37 cellular contexts compared by ENCODE assay signal in the genomic region with DNA sequence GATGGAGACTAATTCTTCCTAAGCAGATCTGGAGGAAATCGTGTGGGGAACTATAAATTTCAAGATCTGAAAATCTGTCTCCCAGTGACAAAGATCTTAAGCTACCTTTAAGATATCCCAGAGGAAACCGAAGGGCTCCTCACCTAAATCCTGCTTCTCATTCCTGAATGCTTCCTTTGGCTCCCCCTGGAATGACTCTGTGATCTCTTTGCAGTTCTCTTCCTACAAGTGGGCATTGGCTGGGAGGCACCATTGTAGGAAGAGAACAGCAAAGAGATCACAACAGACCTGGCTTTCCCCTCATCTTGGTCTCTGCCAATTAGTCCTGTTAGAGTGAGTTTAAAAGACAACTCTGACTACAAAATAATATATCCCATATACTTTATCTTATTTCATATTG.
"Had no signal": no experiment of that assay in that cellular context is flagged by ENCODE, and none has a peak within 500 bp of the region (broad histone marks: within the 10 kb centered on the region; RNA-seq: fewer than 3 reads in every experiment).

No MANE protein-coding gene starts in this region.

- FAIRE-seq: bronchial epithelial cell had no signal

- H3K4me2 ChIP-seq: KMS-11, SK-N-SH had no signal

- H3K9me3 Mint-ChIP-seq: activated CD4-positive, alpha-beta memory T cell treated with anti-CD3 and anti-CD28 coated beads for 36 hours; activated naive CD4-positive, alpha-beta T cell treated with anti-CD3 and anti-CD28 coated beads for 36 hours; activated T-cell treated with anti-CD3 and anti-CD28 coated beads, Interleukin-2, amount 50 U/mL, for 4 hours; activated T-helper 1 cell treated with anti-CD3 and anti-CD28 coated beads, Interleukin-12 subunit alpha, Interleukin-12 subunit beta, Interleukin-2, Interleukin-4 antibody, amounts not matched to agents 30 ng/mL and 10 ng/mL and 1 ng/mL, durations not matched to agents 14 hours and 24 hours and 36 hours; brain; T-helper 1 cell treated with Interleukin-12 subunit alpha and Interleukin-12 subunit beta and Interleukin-4 antibody, amounts not matched to agents 30 μg/mL and 1 μg/mL, for 36 hours; T-helper 2 cell treated with Interferon-gamma antibody and Interleukin-4, amounts not matched to agents 5 μg/mL and 100 μg/mL, for 36 hours had no signal

- H3K27ac ChIP-seq: KMS-11, Peyer's patch, SJSA1 had no signal

- ATAC-seq: activated naive CD4-positive, alpha-beta T cell treated with anti-CD3 and anti-CD28 coated beads, Interleukin-2, amount 50 U/mL, for 72 hours; activated T-cell treated with anti-CD3 and anti-CD28 coated beads, Interleukin-2, amount 50 U/mL, for 4 hours; PC-3 had no signal

- H3K4me3 Mint-ChIP-seq: activated B cell treated with CpG ODN at 0.5 μM for 24 hours; activated CD4-positive, alpha-beta memory T cell treated with anti-CD3 and anti-CD28 coated beads for 36 hours; activated naive CD4-positive, alpha-beta T cell treated with anti-CD3 and anti-CD28 coated beads for 36 hours; activated T-cell treated with anti-CD3 and anti-CD28 coated beads, Interleukin-2, amount 50 U/mL, for 4 hours; activated T-helper 1 cell treated with anti-CD3 and anti-CD28 coated beads, Interleukin-12 subunit alpha, Interleukin-12 subunit beta, Interleukin-2, Interleukin-4 antibody, amounts not matched to agents 30 ng/mL and 10 ng/mL and 1 ng/mL, durations not matched to agents 14 hours and 24 hours and 36 hours; brain; T-helper 1 cell treated with Interleukin-12 subunit alpha and Interleukin-12 subunit beta and Interleukin-4 antibody, amounts not matched to agents 30 μg/mL and 1 μg/mL, for 36 hours; T-helper 2 cell treated with Interferon-gamma antibody and Interleukin-4, amounts not matched to agents 5 μg/mL and 100 μg/mL, for 36 hours had no signal

- H3K4me3 ChIP-seq: Peyer's patch, SJSA1 had no signal

- H3K27ac Mint-ChIP-seq: activated B cell treated with CpG ODN at 0.5 μM for 24 hours; activated CD4-positive, alpha-beta memory T cell treated with anti-CD3 and anti-CD28 coated beads for 36 hours; activated naive CD4-positive, alpha-beta T cell treated with anti-CD3 and anti-CD28 coated beads for 36 hours; activated naive CD4-positive, alpha-beta T cell treated with anti-CD3 and anti-CD28 coated beads, Interleukin-2, amount 50 U/mL, for 72 hours; activated T-helper 1 cell treated with anti-CD3 and anti-CD28 coated beads, Interleukin-12 subunit alpha, Interleukin-12 subunit beta, Interleukin-2, Interleukin-4 antibody, amounts not matched to agents 30 ng/mL and 10 ng/mL and 1 ng/mL, durations not matched to agents 14 hours and 24 hours and 36 hours; brain; T-helper 1 cell treated with Interleukin-12 subunit alpha and Interleukin-12 subunit beta and Interleukin-4 antibody, amounts not matched to agents 30 μg/mL and 1 μg/mL, for 36 hours; T-helper 2 cell treated with Interferon-gamma antibody and Interleukin-4, amounts not matched to agents 5 μg/mL and 100 μg/mL, for 36 hours had no signal

- H3K27me3 Mint-ChIP-seq: activated B cell treated with CpG ODN at 0.5 μM for 24 hours; activated CD4-positive, alpha-beta memory T cell treated with anti-CD3 and anti-CD28 coated beads for 36 hours; brain had no signal

- H3K36me3 ChIP-seq: Peyer's patch, SJSA1 had no signal

- H3K36me3 Mint-ChIP-seq: activated CD4-positive, alpha-beta memory T cell treated with anti-CD3 and anti-CD28 coated beads for 36 hours; activated naive CD4-positive, alpha-beta T cell treated with anti-CD3 and anti-CD28 coated beads, Interleukin-2, amount 50 U/mL, for 72 hours; brain had no signal

- DNase-seq: activated B cell treated with CpG ODN at 0.5 μM for 24 hours; activated CD4-positive, alpha-beta memory T cell treated with anti-CD3 and anti-CD28 coated beads for 36 hours; activated CD4-positive, alpha-beta T cell treated with anti-CD3 and anti-CD28 coated beads for 4 hours; activated CD4-positive, alpha-beta T cell treated with anti-CD3 and anti-CD28 coated beads, Interleukin-2, amount 50 U/mL, for 1 hour; activated CD4-positive, CD25-positive, alpha-beta regulatory T cell treated with anti-CD3 and anti-CD28 coated beads, Interleukin-2, amount 50 U/mL, for 72 hours; activated CD8-positive, alpha-beta memory T cell treated with anti-CD3 and anti-CD28 coated beads, Interleukin-2, amount 50 U/mL, for 4 hours; activated gamma-delta T cell treated with Interleukin-2 at 50 U/mL for 16 hours; activated naive CD4-positive, alpha-beta T cell treated with anti-CD3 and anti-CD28 coated beads for 36 hours; activated T-cell treated with anti-CD3 and anti-CD28 coated beads for 4 hours; activated T-cell treated with anti-CD3 and anti-CD28 coated beads, Interleukin-2, amount 50 U/mL, for 4 hours; anterior cingulate cortex; caudate nucleus; MM.1S; MV-4-11; NCI-H1092; NCI-H1436 treated with DMSO at 0.1 percent for 48 hours; NCI-H1694 treated with DMSO at 0.1 percent for 48 hours; NCI-H2029 treated with DMSO at 0.1 percent for 48 hours; NCI-H2107; NCI-H2171; NCI-H510A; NCI-H526; NCI-H774; NK-92 treated with Interleukin-12 subunit alpha and Interleukin-12 subunit beta, amount 100 ng/mL, for 24 hours; PC-3; Peyer's patch; RPMI8226; SHP77 treated with DMSO at 0.1 percent for 48 hours; SK-N-SH had no signal

- H3K4me1 Mint-ChIP-seq: activated B cell treated with CpG ODN at 0.5 μM for 24 hours, brain had no signal

- H3K9me3 ChIP-seq: Peyer's patch, SJSA1, SK-N-SH had no signal

- H3K9ac ChIP-seq: KMS-11, SK-N-SH had no signal

- H3K4me1 ChIP-seq: Peyer's patch, SJSA1 had no signal

- H3K27me3 ChIP-seq: Peyer's patch, SJSA1 had no signal
